ENCODE assay signal across 8 cellular contexts in genomic region chr18:20971886-20972267, GRCh38.
DNase-seq lines count a peak whose midpoint lies in the region; ATAC-seq and TF ChIP-seq lines count a peak whose summit lies in the region.

No MANE protein-coding gene starts in this region.

- H3K27ac ChIP-seq in left ventricle myocardium inferior (replicated peaks): no peak overlapping the region
- H3K27ac ChIP-seq in right cardiac atrium (ENCODE audit: low read length): no peak overlapping the region
- no peak overlapping the region for H3K27ac ChIP-seq in lower lobe of right lung

- H3K36me3 ChIP-seq in left ventricle myocardium inferior: peaks cover 81% of the 10 kb centered on the region
- H3K36me3 ChIP-seq in lower lobe of right lung: peaks cover 88% of the 10 kb centered on the region

- DNase-seq in left ventricle myocardium inferior (no peak), right cardiac atrium (no peak), LHCN-M2 (ENCODE audit: low read depth) (peak; percentile 45), astrocyte of the hippocampus (ENCODE audit: low read depth, low spot score) (peak; percentile 24), lower lobe of right lung (no peak), cerebellar nuclear complex (lab: John Stamatoyannopoulos, UW) (no peak)
- DNase-seq in activated naive CD4-positive, alpha-beta T cell (lab: John Stamatoyannopoulos, UW): no peak

- no peaks in the 10 kb centered on the region for H3K9me3 ChIP-seq in left ventricle myocardium inferior (replicated peaks)
- no peaks in the 10 kb centered on the region for H3K9me3 ChIP-seq in right cardiac atrium (ENCODE audit: control insufficient read depth, low read length)
- no peaks in the 10 kb centered on the region for H3K9me3 ChIP-seq in lower lobe of right lung

- H3K27me3 ChIP-seq in left ventricle myocardium inferior (ENCODE audit: low read depth) (no peaks in the 10 kb centered on the region), right cardiac atrium (ENCODE audit: control insufficient read depth, insufficient read depth) (no peaks in the 10 kb centered on the region), lower lobe of right lung (ENCODE audit: low read depth) (no peaks in the 10 kb centered on the region)

- H3K4me1 ChIP-seq in left ventricle myocardium inferior: no peaks in the 10 kb centered on the region
- no peaks in the 10 kb centered on the region for H3K4me1 ChIP-seq in right cardiac atrium (ENCODE audit: control insufficient read depth, insufficient read depth, low read length)
- H3K4me1 ChIP-seq in lower lobe of right lung: no peaks in the 10 kb centered on the region

- intact Hi-C loops in left ventricle myocardium inferior (cut with micrococcal nuclease): no loop called here
- intact Hi-C loops in right cardiac atrium (cut with DNase I): no loop called here
- intact Hi-C loops in lower lobe of right lung (cut with DNase I): no loop called here

- H3K4me3 ChIP-seq in left ventricle myocardium inferior (no peak overlapping the region), right cardiac atrium (ENCODE audit: low read length) (no peak overlapping the region), lower lobe of right lung (no peak overlapping the region)

- TF ChIP-seq CTCF in left ventricle myocardium inferior (IDR thresholded peaks at IDR 0.05; ENCODE audit: borderline replicate concordance) (peak; percentile 57), lower lobe of right lung (IDR thresholded peaks at IDR 0.05) (peak; percentile 45)

- ATAC-seq in right cardiac atrium (no peak), lower lobe of right lung (peak in 1 of 2 donors; percentile 45), HG03439 (IDR thresholded peaks at IDR 0.05; ENCODE audit: unreplicated experiment) (no peak)

Comparison
In these comparisons a context has a peak if more than half of its experiments do, and no peak if none do; other contexts are left out.
1. DNase-seq: peak in LHCN-M2 (single experiment) and astrocyte of the hippocampus (single experiment); none in left ventricle myocardium inferior (single experiment), right cardiac atrium (0 of 3), lower lobe of right lung (single experiment), cerebellar nuclear complex (0 of 2) and activated naive CD4-positive, alpha-beta T cell (0 of 4).